Comparison of ENCODE assay signal across 27 cellular contexts in the genomic region with DNA sequence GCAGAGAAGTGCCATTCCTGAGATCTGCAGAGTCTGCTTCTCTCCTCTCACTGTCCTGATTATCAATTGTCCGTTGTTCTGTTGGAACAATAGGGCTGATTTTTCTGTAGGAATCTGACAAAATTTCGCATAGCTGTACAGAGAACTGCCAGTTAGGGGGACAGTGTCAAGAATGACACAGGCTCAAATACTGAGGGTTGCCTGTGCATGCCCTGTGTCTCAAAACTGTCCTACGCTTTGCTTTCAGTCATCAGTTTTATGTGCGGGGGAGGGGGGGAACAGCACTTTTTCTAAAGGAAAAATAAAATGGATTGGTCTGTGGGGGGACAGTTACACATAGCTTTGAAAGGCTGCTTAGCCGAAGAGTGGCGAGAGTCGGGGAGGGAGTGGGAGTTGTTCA.
DNase-seq lines count a peak whose midpoint lies in the region; ATAC-seq and TF ChIP-seq lines count a peak whose summit lies in the region.
"Had no signal": no experiment of that assay in that cellular context is flagged by ENCODE, and none has a peak within 500 bp of the region (broad histone marks: within the 10 kb centered on the region; RNA-seq: fewer than 3 reads in every experiment).

No MANE protein-coding gene starts in this region.

- H3K4me2 ChIP-seq in neural progenitor cell = no peak overlapping the region

- H3K27ac ChIP-seq in HEK293 (ENCODE audit: extremely low read depth, low read depth, low read length) (no peak overlapping the region), neural progenitor cell (no peak overlapping the region), subcutaneous abdominal adipose tissue (ENCODE audit: low read depth, low read length) (peak overlapping the region; percentile 61)
- H3K27ac ChIP-seq: body of pancreas had no signal

- POLR2A ChIA-PET in HEK293 (lab: Yijun Ruan, JAX) = no interaction called here

- H3K4me1 Mint-ChIP-seq in neural progenitor cell = peaks cover 31% of the 10 kb centered on the region
- no peaks in the 10 kb centered on the region for H3K4me1 Mint-ChIP-seq in activated CD8-positive, alpha-beta memory T cell treated with anti-CD3 and anti-CD28 coated beads, Interleukin-2, amount 10 ng/mL, durations not matched to agents 7 days and 5 days
- H3K4me1 Mint-ChIP-seq: activated CD4-positive, alpha-beta memory T cell treated with anti-CD3 and anti-CD28 coated beads, Interleukin-2, amount 10 ng/mL, durations not matched to agents 7 days and 5 days; immature natural killer cell had no signal

- no peak for ATAC-seq in activated CD8-positive, alpha-beta memory T cell treated with anti-CD3 and anti-CD28 coated beads, Interleukin-2, amount 10 ng/mL, durations not matched to agents 7 days and 5 days
- no peak for ATAC-seq in GM21367 (IDR thresholded peaks at IDR 0.05; ENCODE audit: unreplicated experiment)
- ATAC-seq: body of pancreas; effector memory CD8-positive, alpha-beta T cell; mucosa of descending colon; Panc1; stimulated activated naive CD8-positive, alpha-beta T cell treated with anti-CD3 and anti-CD28 coated beads, Interleukin-15, Interleukin-2, amounts not matched to agents 100 U/mL and 50 U/mL, for 24 hours had no signal

- H2AFZ ChIP-seq in neural progenitor cell (replicated peaks) = no peak overlapping the region

- H3K9ac ChIP-seq in neural progenitor cell (no peak overlapping the region), subcutaneous abdominal adipose tissue (ENCODE audit: low read length in 5 of 5) (no peak overlapping the region)

- H3F3A ChIP-seq in neural progenitor cell (ENCODE audit: low read depth) = peaks cover 33% of the 10 kb centered on the region

- H3K4me3 ChIP-seq in HEK293 (ENCODE audit: low read depth, low read length) = no peak overlapping the region
- no peak overlapping the region for H3K4me3 ChIP-seq in neural progenitor cell
- no peak overlapping the region for H3K4me3 ChIP-seq in subcutaneous abdominal adipose tissue (ENCODE audit: low read depth in 1 of 5, low read length in 5 of 5)
- H3K4me3 ChIP-seq: body of pancreas, mucosa of descending colon had no signal

- intact Hi-C loops in head of caudate nucleus (cut with DNase I) = no loop called here

- H3K4me1 ChIP-seq in HEK293 (ENCODE audit: control insufficient read depth, insufficient read depth, low read length) (no peaks in the 10 kb centered on the region; the same call in 1 of the 2 replicates), neural progenitor cell (peaks cover 33% of the 10 kb centered on the region), subcutaneous abdominal adipose tissue (ENCODE audit: control insufficient read depth in 5 of 5, insufficient read depth in 5 of 5, low read length in 5 of 5) (peaks cover 5 to 69% (median 54%) of the 10 kb centered on the region in 5 donors)
- H3K4me1 ChIP-seq: BE2C had no signal

- peaks cover 5% of the 10 kb centered on the region for H3K27me3 Mint-ChIP-seq in neural progenitor cell (ENCODE audit: insufficient read depth, low read depth)
- H3K27me3 Mint-ChIP-seq in activated CD8-positive, alpha-beta memory T cell treated with anti-CD3 and anti-CD28 coated beads, Interleukin-2, amount 10 ng/mL, durations not matched to agents 7 days and 5 days = peaks cover 5% of the 10 kb centered on the region

- DNase-seq in head of caudate nucleus (peak in 34 of 42 donors; percentile 27 to 86 (median 56)), neural progenitor cell (ENCODE audit: low spot score) (no peak), NCI-H446 (lab: John Stamatoyannopoulos, UW) (no peak), D341Med (ENCODE audit: low spot score) (no peak)
- DNase-seq in activated CD8-positive, alpha-beta memory T cell treated with anti-CD3 and anti-CD28 coated beads, Interleukin-2, amount 10 ng/mL, durations not matched to agents 7 days and 5 days = no peak
- DNase-seq: activated CD4-positive, alpha-beta memory T cell treated with anti-CD3 and anti-CD28 coated beads, Interleukin-2, amount 10 ng/mL, durations not matched to agents 7 days and 5 days; BE2C; body of pancreas; COR-L47; DMS79; effector memory CD8-positive, alpha-beta T cell; foreskin fibroblast; HCEC 1CT; immature natural killer cell; KBM-7; left ventricle myocardium superior; mucosa of descending colon; NCI-H146; NCI-H510A treated with DMSO at 0.1 percent for 48 hours; SHP77 treated with DMSO at 0.1 percent for 48 hours; stimulated activated CD4-positive, alpha-beta T cell treated with anti-CD3 and anti-CD28 coated beads, Interleukin-4, amount 100 ng/mL, for 24 hours; stimulated activated naive CD8-positive, alpha-beta T cell treated with anti-CD3 and anti-CD28 coated beads, Interleukin-15, Interleukin-2, amounts not matched to agents 100 U/mL and 50 U/mL, for 24 hours; T-helper 1 cell had no signal

- peak overlapping the region; percentile 30 for H3K27ac Mint-ChIP-seq in neural progenitor cell
- H3K27ac Mint-ChIP-seq in activated CD8-positive, alpha-beta memory T cell treated with anti-CD3 and anti-CD28 coated beads, Interleukin-2, amount 10 ng/mL, durations not matched to agents 7 days and 5 days = no peak overlapping the region
- H3K27ac Mint-ChIP-seq: activated CD4-positive, alpha-beta memory T cell treated with anti-CD3 and anti-CD28 coated beads, Interleukin-2, amount 10 ng/mL, durations not matched to agents 7 days and 5 days; effector memory CD8-positive, alpha-beta T cell; immature natural killer cell had no signal

- no peaks in the 10 kb centered on the region for H3K79me2 ChIP-seq in neural progenitor cell (ENCODE audit: low read depth)

- CTCF ChIA-PET in HEK293 (lab: Yijun Ruan, JAX) = no interaction called here
- CTCF ChIA-PET in activated CD8-positive, alpha-beta memory T cell treated with anti-CD3 and anti-CD28 coated beads, Interleukin-2, amount 10 ng/mL, durations not matched to agents 7 days and 5 days (lab: Charles Lee) = no interaction called here

- no peaks in the 10 kb centered on the region for H4K20me1 ChIP-seq in neural progenitor cell (ENCODE audit: low read depth)

- H3K36me3 ChIP-seq in HEK293 (ENCODE audit: control insufficient read depth in 2 of 2, insufficient read depth in 1 of 2, low read length in 2 of 2) (no peaks in the 10 kb centered on the region), neural progenitor cell (no peaks in the 10 kb centered on the region), subcutaneous abdominal adipose tissue (ENCODE audit: control insufficient read depth in 5 of 5, insufficient read depth in 5 of 5, low read length in 5 of 5) (no peaks in the 10 kb centered on the region)
- H3K36me3 ChIP-seq: BE2C had no signal

- H3K9me3 ChIP-seq in HEK293 (ENCODE audit: control insufficient read depth, insufficient read depth, low read depth, low read length) = no peaks in the 10 kb centered on the region
- H3K9me3 ChIP-seq in neural progenitor cell (ENCODE audit: low read depth) = no peaks in the 10 kb centered on the region
- H3K9me3 ChIP-seq in subcutaneous abdominal adipose tissue (ENCODE audit: control insufficient read depth in 5 of 5, low read length in 5 of 5) = no peaks in the 10 kb centered on the region
- H3K9me3 ChIP-seq: BE2C, body of pancreas, mucosa of descending colon had no signal

- H3K36me3 Mint-ChIP-seq in neural progenitor cell = no peaks in the 10 kb centered on the region
- no peaks in the 10 kb centered on the region for H3K36me3 Mint-ChIP-seq in activated CD8-positive, alpha-beta memory T cell treated with anti-CD3 and anti-CD28 coated beads, Interleukin-2, amount 10 ng/mL, durations not matched to agents 7 days and 5 days
- H3K36me3 Mint-ChIP-seq: immature natural killer cell had no signal

- H3K9me3 Mint-ChIP-seq in neural progenitor cell = no peaks in the 10 kb centered on the region
- no peaks in the 10 kb centered on the region for H3K9me3 Mint-ChIP-seq in activated CD8-positive, alpha-beta memory T cell treated with anti-CD3 and anti-CD28 coated beads, Interleukin-2, amount 10 ng/mL, durations not matched to agents 7 days and 5 days (ENCODE audit: low read depth)
- H3K9me3 Mint-ChIP-seq: activated CD4-positive, alpha-beta memory T cell treated with anti-CD3 and anti-CD28 coated beads, Interleukin-2, amount 10 ng/mL, durations not matched to agents 7 days and 5 days; effector memory CD8-positive, alpha-beta T cell; immature natural killer cell had no signal

- no peak overlapping the region for H3K4me3 Mint-ChIP-seq in neural progenitor cell
- H3K4me3 Mint-ChIP-seq in activated CD8-positive, alpha-beta memory T cell treated with anti-CD3 and anti-CD28 coated beads, Interleukin-2, amount 10 ng/mL, durations not matched to agents 7 days and 5 days = no peak overlapping the region
- H3K4me3 Mint-ChIP-seq: activated CD4-positive, alpha-beta memory T cell treated with anti-CD3 and anti-CD28 coated beads, Interleukin-2, amount 10 ng/mL, durations not matched to agents 7 days and 5 days; effector memory CD8-positive, alpha-beta T cell; immature natural killer cell had no signal

- TF ChIP-seq CTCF in HEK293 (tag by site-specific recombination; IDR thresholded peaks at IDR 0.05) = no peak
- TF ChIP-seq CTCF in neural progenitor cell (IDR thresholded peaks at IDR 0.05) = no peak

- no peaks in the 10 kb centered on the region for H3K27me3 ChIP-seq in neural progenitor cell
- no peaks in the 10 kb centered on the region for H3K27me3 ChIP-seq in subcutaneous abdominal adipose tissue (ENCODE audit: control insufficient read depth in 5 of 5, insufficient read depth in 4 of 5, low read length in 5 of 5)
- H3K27me3 ChIP-seq: BE2C, body of pancreas had no signal

TF ChIP-seq in HEK293, 187 proteins besides CTCF, POLR2A, EP300 and RAD21:
- no peak for TF ChIP-seq ZBTB17 (tag by site-specific recombination; IDR thresholded peaks at IDR 0.05)
- 0 out of 2 replicates have a peak, but pooled peaks have one; percentile 7 for TF ChIP-seq EGR2 (tag by site-specific recombination; IDR thresholded peaks at IDR 0.05; ENCODE audit: low read depth)

Comparison
In these comparisons a context has a peak if more than half of its experiments do, and no peak if none do; other contexts are left out.
1. DNase-seq: peak in head of caudate nucleus (34 of 42); none in neural progenitor cell (single experiment), activated CD8-positive, alpha-beta memory T cell treated with anti-CD3 and anti-CD28 coated beads, Interleukin-2, amount 10 ng/mL, durations not matched to agents 7 days and 5 days (single experiment), NCI-H446 (0 of 2) and D341Med (single experiment).